ENCODE assay signal across 7 cellular contexts in genomic region chr3:119676020-119676419, GRCh38. TPM values are rescaled to one million over a fixed set of nuclear protein-coding genes. Genes with fewer than 3 reads are reported as not detected.
A peak's percentile ranks its signal among the peaks of the same experiment; 100 is the strongest.
DNase-seq lines count a peak whose midpoint lies in the region; ATAC-seq lines count a peak whose summit lies in the region.

No MANE protein-coding gene starts in this region.

- H3K36me3 Mint-ChIP-seq in activated CD8-positive, alpha-beta T cell treated with anti-CD3 and anti-CD28 coated beads, Interleukin-2, amount 10 ng/mL, durations not matched to agents 7 days and 5 days (ENCODE audit: low read depth) = peaks cover 45% of the 10 kb centered on the region

- H3K4me3 ChIP-seq in HUES6 (ENCODE audit: low read depth, low read length) (peak overlapping the region; percentile 99), iPS-18c (ENCODE audit: insufficient read depth, low read depth, low read length) (peak overlapping the region; percentile 10; the same call in 1 of the 2 replicates), stomach smooth muscle (ENCODE audit: low read length in 2 of 2) (peak overlapping the region; percentile 72 to 84)

- POLR2A ChIA-PET in activated CD8-positive, alpha-beta T cell treated with anti-CD3 and anti-CD28 coated beads, Interleukin-2, amount 10 ng/mL, durations not matched to agents 7 days and 5 days (lab: Charles Lee) = interaction anchor here (0.7 to 3.0 kb wide), 11 partner anchors 11 to 213 kb away, joined by 3 to 20 read pairs (median 6); partner anchors contain the start of genes CD80, TIMMDC1 and TMEM39A

- peak overlapping the region; percentile 87 for H3K9ac ChIP-seq in HUES6 (ENCODE audit: low read length)
- peak overlapping the region in 1 of 2 donors; percentile 89 for H3K9ac ChIP-seq in stomach smooth muscle (ENCODE audit: low read length in 2 of 2)

- H3K4me1 ChIP-seq in HUES6 (ENCODE audit: control insufficient read depth, insufficient read depth, low read length) (no peaks in the 10 kb centered on the region; the same call in 1 of the 2 replicates), stomach smooth muscle (ENCODE audit: control insufficient read depth, insufficient read depth, low read length) (peaks cover 5% of the 10 kb centered on the region)

- H3K27me3 ChIP-seq in HUES6 (ENCODE audit: control insufficient read depth, insufficient read depth, low read length) = no peaks in the 10 kb centered on the region
- H3K27me3 ChIP-seq in stomach smooth muscle (ENCODE audit: control insufficient read depth in 1 of 2, insufficient read depth in 2 of 2, low read length in 2 of 2) = no peaks in the 10 kb centered on the region

- CTCF ChIA-PET in activated CD8-positive, alpha-beta T cell treated with anti-CD3 and anti-CD28 coated beads, Interleukin-2, amount 10 ng/mL, durations not matched to agents 7 days and 5 days (lab: Charles Lee) = interaction anchor here (0.6 to 3.3 kb wide), 6 partner anchors 10 to 375 kb away, joined by 3 to 17 read pairs (median 4); partner anchors contain the start of gene TMEM39A

- H3K27ac Mint-ChIP-seq in activated CD8-positive, alpha-beta T cell treated with anti-CD3 and anti-CD28 coated beads, Interleukin-2, amount 10 ng/mL, durations not matched to agents 7 days and 5 days = peak overlapping the region; percentile 95

- DNase-seq in activated CD8-positive, alpha-beta T cell treated with anti-CD3 and anti-CD28 coated beads, Interleukin-2, amount 10 ng/mL, durations not matched to agents 7 days and 5 days = no peak
- DNase-seq in NCI-H2196 (lab: John Stamatoyannopoulos, UW; ENCODE audit: unreplicated experiment) (no peak), NCI-H1436 (lab: John Stamatoyannopoulos, UW) (no peak), anterior cingulate cortex (lab: John Stamatoyannopoulos, UW) (no peak)

- no peak for ATAC-seq in activated CD8-positive, alpha-beta T cell treated with anti-CD3 and anti-CD28 coated beads, Interleukin-2, amount 10 ng/mL, durations not matched to agents 7 days and 5 days

- H3K36me3 ChIP-seq in HUES6 (ENCODE audit: control insufficient read depth, insufficient read depth, low read length) = peaks cover 41% of the 10 kb centered on the region
- peaks cover 7 to 12% of the 10 kb centered on the region in 2 donors for H3K36me3 ChIP-seq in stomach smooth muscle (ENCODE audit: control insufficient read depth in 2 of 2, insufficient read depth in 2 of 2, low read length in 2 of 2)

- H3K9me3 Mint-ChIP-seq in activated CD8-positive, alpha-beta T cell treated with anti-CD3 and anti-CD28 coated beads, Interleukin-2, amount 10 ng/mL, durations not matched to agents 7 days and 5 days (ENCODE audit: insufficient read depth) = no peaks in the 10 kb centered on the region

- peak overlapping the region; percentile 96 for H3K4me3 Mint-ChIP-seq in activated CD8-positive, alpha-beta T cell treated with anti-CD3 and anti-CD28 coated beads, Interleukin-2, amount 10 ng/mL, durations not matched to agents 7 days and 5 days

- no peaks in the 10 kb centered on the region for H3K27me3 Mint-ChIP-seq in activated CD8-positive, alpha-beta T cell treated with anti-CD3 and anti-CD28 coated beads, Interleukin-2, amount 10 ng/mL, durations not matched to agents 7 days and 5 days (ENCODE audit: low read depth)

- H3K4me1 Mint-ChIP-seq in activated CD8-positive, alpha-beta T cell treated with anti-CD3 and anti-CD28 coated beads, Interleukin-2, amount 10 ng/mL, durations not matched to agents 7 days and 5 days (ENCODE audit: low read depth) = peaks cover 38% of the 10 kb centered on the region

- H3K27ac ChIP-seq in HUES6 (ENCODE audit: low read depth, low read length) = no peak overlapping the region
- peak overlapping the region; percentile 46 for H3K27ac ChIP-seq in stomach smooth muscle (ENCODE audit: low read length)

- H3K9me3 ChIP-seq in HUES6 (ENCODE audit: control insufficient read depth, insufficient read depth, low read depth, low read length) (no peaks in the 10 kb centered on the region), iPS-18c (ENCODE audit: control insufficient read depth, insufficient read depth, low read length) (no peaks in the 10 kb centered on the region), stomach smooth muscle (ENCODE audit: control insufficient read depth in 2 of 2, low read length in 2 of 2) (no peaks in the 10 kb centered on the region)

RNA-seq across cellular contexts. Expression of gene COX17, which starts 1.2 kb away (rescaled TPM):
- total RNA-seq in activated CD8-positive, alpha-beta T cell treated with anti-CD3 and anti-CD28 coated beads, Interleukin-2, amount 10 ng/mL, durations not matched to agents 7 days and 5 days = 10 to 100 TPM; 62.0 to 71.5 TPM

RNA-seq across cellular contexts. Expression of gene POPDC2, which starts 15.6 kb away (rescaled TPM):
- total RNA-seq in activated CD8-positive, alpha-beta T cell treated with anti-CD3 and anti-CD28 coated beads, Interleukin-2, amount 10 ng/mL, durations not matched to agents 7 days and 5 days = 1 to 10 TPM; 3.3 to 4.8 TPM

RNA-seq across cellular contexts. Expression of gene CFAP91, which starts 26.8 kb away (rescaled TPM):
- total RNA-seq in activated CD8-positive, alpha-beta T cell treated with anti-CD3 and anti-CD28 coated beads, Interleukin-2, amount 10 ng/mL, durations not matched to agents 7 days and 5 days = not detected

Comparison
In these comparisons a context has a peak if more than half of its experiments do, and no peak if none do; other contexts are left out.
1. H3K4me3 ChIP-seq: peak in every context shown above with its lines; median percentile 99 in HUES6; 78 in stomach smooth muscle; 10 in iPS-18c.